Comparison of ENCODE assay signal across 13 cellular contexts in genomic region chrX:21382715-21383114, GRCh38. TPM values are rescaled to one million over a fixed set of nuclear protein-coding genes. Genes with fewer than 3 reads are reported as not detected.
DNase-seq lines count a peak whose midpoint lies in the region; ATAC-seq and TF ChIP-seq lines count a peak whose summit lies in the region.
"Had no signal": no experiment of that assay in that cellular context is flagged by ENCODE, and none has a peak within 500 bp of the region (broad histone marks: within the 10 kb centered on the region; RNA-seq: fewer than 3 reads in every experiment).

No MANE protein-coding gene starts in this region.

- no peaks in the 10 kb centered on the region for H3K9me3 ChIP-seq in transverse colon

- CTCF ChIA-PET in BJ (lab: Yijun Ruan, JAX), result no interaction called here

- no peaks in the 10 kb centered on the region for H3K27me3 Mint-ChIP-seq in glutamatergic neuron (ENCODE audit: unreplicated experiment)
- H3K27me3 Mint-ChIP-seq: activated naive CD8-positive, alpha-beta T cell treated with anti-CD3 and anti-CD28 coated beads, Interleukin-2, amount 10 ng/mL, durations not matched to agents 7 days and 5 days had no signal

- no peak overlapping the region for H3K4me3 ChIP-seq in BJ (ENCODE audit: low read depth, low read length)
- H3K4me3 ChIP-seq in transverse colon, result no peak overlapping the region

- H3K9me3 Mint-ChIP-seq in glutamatergic neuron (ENCODE audit: unreplicated experiment), result no peaks in the 10 kb centered on the region
- H3K9me3 Mint-ChIP-seq: activated naive CD8-positive, alpha-beta T cell treated with anti-CD3 and anti-CD28 coated beads, Interleukin-2, amount 10 ng/mL, durations not matched to agents 7 days and 5 days; WTC11 had no signal

- DNase-seq in BJ (ENCODE audit: low read depth) (no peak), NCI-H69 (lab: John Stamatoyannopoulos, UW) (peak; percentile 2), glutamatergic neuron (no peak), transverse colon (no peak), COR-L47 (lab: John Stamatoyannopoulos, UW) (no peak)
- DNase-seq in stimulated activated naive CD4-positive, alpha-beta T cell (lab: John Stamatoyannopoulos, UW), result no peak
- DNase-seq: activated naive CD8-positive, alpha-beta T cell treated with anti-CD3 and anti-CD28 coated beads, Interleukin-2, amount 10 ng/mL, durations not matched to agents 7 days and 5 days; NCI-H2081 treated with DMSO at 0.1 percent for 48 hours; stimulated activated CD4-positive, alpha-beta T cell treated with anti-CD3 and anti-CD28 coated beads, Interleukin-4, amount 100 ng/mL, for 4 hours had no signal

- TF ChIP-seq POLR2A in transverse colon (IDR thresholded peaks at IDR 0.05), result no peak

- TF ChIP-seq EP300 in transverse colon (IDR thresholded peaks at IDR 0.05; ENCODE audit: low read depth), result no peak

- in situ Hi-C loops in transverse colon (cut with MboI; ENCODE audit: low pct_ligation_motif_present in 1 of 4, low pct_unique_long_range_greater_than_20kb in 1 of 4, low sequenced_read_pairs in 3 of 4), result no loop called here

- no peak overlapping the region for H3K27ac Mint-ChIP-seq in glutamatergic neuron (ENCODE audit: unreplicated experiment)
- H3K27ac Mint-ChIP-seq: activated naive CD8-positive, alpha-beta T cell treated with anti-CD3 and anti-CD28 coated beads, Interleukin-2, amount 10 ng/mL, durations not matched to agents 7 days and 5 days; WTC11 had no signal

- H3K4me3 Mint-ChIP-seq in glutamatergic neuron (ENCODE audit: unreplicated experiment), result no peak overlapping the region
- H3K4me3 Mint-ChIP-seq: activated naive CD8-positive, alpha-beta T cell treated with anti-CD3 and anti-CD28 coated beads, Interleukin-2, amount 10 ng/mL, durations not matched to agents 7 days and 5 days; WTC11 had no signal

- POLR2A ChIA-PET in BJ (lab: Charles Lee), result no interaction called here

- no peaks in the 10 kb centered on the region for H3K36me3 Mint-ChIP-seq in glutamatergic neuron (ENCODE audit: unreplicated experiment)
- H3K36me3 Mint-ChIP-seq: activated naive CD8-positive, alpha-beta T cell treated with anti-CD3 and anti-CD28 coated beads, Interleukin-2, amount 10 ng/mL, durations not matched to agents 7 days and 5 days; WTC11 had no signal

- TF ChIP-seq CTCF in BJ (IDR thresholded peaks at IDR 0.05; ENCODE audit: insufficient read depth, low read depth, low read length) (0 out of 2 replicates have a peak, but pooled peaks have one; percentile 9), glutamatergic neuron (IDR thresholded peaks at IDR 0.05; ENCODE audit: partially characterized antibody, unreplicated experiment) (peak; percentile 39), transverse colon (IDR thresholded peaks at IDR 0.05) (peak in 2 of 5 experiments; percentile 21 to 23)

- H3K36me3 ChIP-seq in BJ (ENCODE audit: control insufficient read depth, insufficient read depth, low read length), result no peaks in the 10 kb centered on the region
- no peaks in the 10 kb centered on the region for H3K36me3 ChIP-seq in transverse colon

- ATAC-seq in GM18502 (IDR thresholded peaks at IDR 0.05; ENCODE audit: poor library complexity, unreplicated experiment), result peak; percentile 70
- no peak for ATAC-seq in GM19452 (IDR thresholded peaks at IDR 0.05; ENCODE audit: unreplicated experiment)
- ATAC-seq: esophagus mucosa, WTC11 had no signal

- intact Hi-C loops in transverse colon (cut with DNase I; ENCODE audit: low total_unique reads), result no loop called here

- 60 to 70% methylated on average over 2 of the region's 2 CpGs for WGBS in transverse colon (ENCODE audit: low coverage in 1 of 2), 2 donors

- no peaks in the 10 kb centered on the region for H3K4me1 Mint-ChIP-seq in glutamatergic neuron (ENCODE audit: low read depth, unreplicated experiment)

- no peaks in the 10 kb centered on the region for H3K4me1 ChIP-seq in transverse colon

- H3K27ac ChIP-seq in transverse colon, result no peak overlapping the region

- no peaks in the 10 kb centered on the region for H3K27me3 ChIP-seq in BJ (ENCODE audit: control insufficient read depth, insufficient read depth, low read length)
- no peaks in the 10 kb centered on the region for H3K27me3 ChIP-seq in transverse colon

RNA-seq across cellular contexts. Expression of gene CNKSR2, which starts 8.5 kb away (rescaled TPM):
- 0.32 and 0.37 TPM in 2 replicates for polyA plus RNA-seq in BJ (2011; rRNA removed)
- polyA minus RNA-seq in BJ (2011; rRNA and poly(A)+ RNA removed), result 0.19 and 0.41 TPM in 2 replicates
- total RNA-seq in glutamatergic neuron (ENCODE audit: unreplicated experiment) (18.5 TPM), transverse colon (10 to 100 TPM in 1 of 4 donors, 1 to 10 TPM in 1, under 1 TPM in 1, not detected in 1; 0.55 to 15.0 (median 2.7) TPM)
- total RNA-seq: esophagus mucosa had no signal
